In the genomic region with DNA sequence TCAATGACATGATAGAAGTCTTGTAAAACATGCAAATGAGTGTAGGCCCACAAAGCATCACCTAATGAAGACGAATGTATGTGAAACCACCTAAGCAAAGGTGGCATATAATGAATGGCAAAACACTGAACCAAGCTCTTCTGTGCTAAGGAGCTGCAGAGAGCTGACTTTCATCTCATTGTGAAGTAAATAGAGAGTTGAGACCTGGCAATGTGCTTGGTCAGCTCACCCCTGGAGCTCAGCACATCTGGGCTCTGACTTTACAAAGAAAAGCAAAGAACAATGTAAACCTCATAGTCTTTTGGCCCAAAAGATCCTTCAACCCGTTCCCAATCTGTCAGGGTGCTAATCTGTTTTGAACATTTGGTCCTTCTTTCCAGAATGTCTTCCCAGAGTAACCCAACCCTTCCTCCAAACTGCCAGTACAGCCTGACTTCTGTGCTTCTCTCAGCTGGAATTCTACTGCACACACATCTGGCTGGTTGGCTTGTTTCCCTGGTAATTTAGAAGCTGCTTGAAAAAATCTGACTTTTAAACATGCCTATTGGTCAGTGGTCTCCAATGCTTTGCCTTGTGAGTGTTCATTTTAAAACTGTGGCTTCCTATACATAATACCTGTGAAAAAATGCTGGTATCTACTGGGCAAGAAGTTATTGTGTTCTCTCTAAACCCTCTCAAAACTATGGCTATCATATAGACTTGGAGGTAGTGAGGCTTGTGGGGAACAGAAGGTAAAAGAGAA, we compare ENCODE assay signal across 19 cellular contexts.
A peak's percentile ranks its signal among the peaks of the same experiment; 100 is the strongest.
DNase-seq lines count a peak whose midpoint lies in the region; ATAC-seq and TF ChIP-seq lines count a peak whose summit lies in the region.
"Had no signal": no experiment of that assay in that cellular context is flagged by ENCODE, and none has a peak within 500 bp of the region (broad histone marks: within the 10 kb centered on the region; RNA-seq: fewer than 3 reads in every experiment).

No MANE protein-coding gene starts in this region.

- no peak for ATAC-seq in HG02973 (IDR thresholded peaks at IDR 0.05; ENCODE audit: unreplicated experiment)
- ATAC-seq: gastroesophageal sphincter had no signal

- intact Hi-C loops in activated CD4-positive, alpha-beta T cell treated with anti-CD3 and anti-CD28 coated beads, Interleukin-2, amount 10 ng/mL, durations not matched to agents 24 days and 14 days (cut with micrococcal nuclease), result no loop called here

- no peak overlapping the region for H3K27ac Mint-ChIP-seq in activated CD4-positive, alpha-beta T cell treated with anti-CD3 and anti-CD28 coated beads, Interleukin-2, amount 10 ng/mL, durations not matched to agents 24 days and 14 days
- H3K27ac Mint-ChIP-seq: stimulated activated naive CD8-positive, alpha-beta T cell treated with anti-CD3 and anti-CD28 coated beads, Interleukin-15, Interleukin-2, amounts not matched to agents 100 ng/mL and 50 ng/mL, for 24 hours had no signal

- H3K27ac ChIP-seq in osteoblast (ENCODE audit: low read depth, low read length), result no peak overlapping the region
- H3K27ac ChIP-seq: C4-2B, transverse colon had no signal

- no peaks in the 10 kb centered on the region for H3K79me2 ChIP-seq in osteoblast (ENCODE audit: insufficient read depth, low read length)

- H3K4me3 ChIP-seq in osteoblast (ENCODE audit: insufficient read depth, low read length), result no peak overlapping the region
- H3K4me3 ChIP-seq: gastroesophageal sphincter, transverse colon had no signal

- H4K20me1 ChIP-seq in osteoblast (ENCODE audit: insufficient read depth, low read length), result no peaks in the 10 kb centered on the region

- peaks cover 3% of the 10 kb centered on the region for H3K9me3 Mint-ChIP-seq in activated CD4-positive, alpha-beta T cell treated with anti-CD3 and anti-CD28 coated beads, Interleukin-2, amount 10 ng/mL, durations not matched to agents 24 days and 14 days
- H3K9me3 Mint-ChIP-seq: stimulated activated naive CD8-positive, alpha-beta T cell treated with anti-CD3 and anti-CD28 coated beads, Interleukin-15, Interleukin-2, amounts not matched to agents 100 ng/mL and 50 ng/mL, for 24 hours had no signal

- DNase-seq in activated CD4-positive, alpha-beta T cell treated with anti-CD3 and anti-CD28 coated beads, Interleukin-2, amount 10 ng/mL, durations not matched to agents 24 days and 14 days, result peak; percentile 45
- no peak for DNase-seq in activated CD4-positive, alpha-beta T cell treated with anti-CD3 and anti-CD28 coated beads for 4 hours
- DNase-seq in NCI-H69 (lab: John Stamatoyannopoulos, UW) (peak; percentile 4), fibroblast of peridontal ligament (ENCODE audit: extremely low read depth) (peak; percentile 65), osteoblast (ENCODE audit: insufficient read length, low spot score, missing footprints) (no peak), GF-D8 (lab: John Stamatoyannopoulos, UW) (no peak), erythroblast (lab: John Stamatoyannopoulos, UW) (no peak)
- DNase-seq: activated CD4-positive, CD25-positive, alpha-beta regulatory T cell; activated gamma-delta T cell; central memory CD4-positive, alpha-beta T cell; NCI-H1092; NCI-H2081 treated with DMSO at 0.1 percent for 48 hours; SIG-M5; stimulated activated CD4-positive, alpha-beta T cell treated with anti-CD3 and anti-CD28 coated beads, Interleukin-1b, Interleukin-23, amount 100 ng/mL, for 48 hours; transverse colon had no signal

- H3K27me3 Mint-ChIP-seq in activated CD4-positive, alpha-beta T cell treated with anti-CD3 and anti-CD28 coated beads, Interleukin-2, amount 10 ng/mL, durations not matched to agents 24 days and 14 days, result no peaks in the 10 kb centered on the region
- H3K27me3 Mint-ChIP-seq: stimulated activated naive CD8-positive, alpha-beta T cell treated with anti-CD3 and anti-CD28 coated beads, Interleukin-15, Interleukin-2, amounts not matched to agents 100 ng/mL and 50 ng/mL, for 24 hours had no signal

- no peaks in the 10 kb centered on the region for H3K36me3 ChIP-seq in osteoblast (ENCODE audit: insufficient read depth, low read length)
- H3K36me3 ChIP-seq: gastroesophageal sphincter, transverse colon had no signal

- no peak for TF ChIP-seq POLR2A in erythroblast (IDR thresholded peaks at IDR 0.05; ENCODE audit: low read length)

- no peak for TF ChIP-seq CTCF in osteoblast (IDR thresholded peaks at IDR 0.05; ENCODE audit: extremely low read depth, low read depth, low read length)

- peak overlapping the region; percentile 48 for H2AFZ ChIP-seq in osteoblast (ENCODE audit: low read length)

- H3K4me1 Mint-ChIP-seq in activated CD4-positive, alpha-beta T cell treated with anti-CD3 and anti-CD28 coated beads, Interleukin-2, amount 10 ng/mL, durations not matched to agents 24 days and 14 days, result peaks cover 33% of the 10 kb centered on the region

- H3K4me2 ChIP-seq in osteoblast (ENCODE audit: insufficient read depth, low read length), result no peak overlapping the region

- H3K36me3 Mint-ChIP-seq in activated CD4-positive, alpha-beta T cell treated with anti-CD3 and anti-CD28 coated beads, Interleukin-2, amount 10 ng/mL, durations not matched to agents 24 days and 14 days (ENCODE audit: low read depth), result no peaks in the 10 kb centered on the region

- no peak overlapping the region for H3K4me3 Mint-ChIP-seq in activated CD4-positive, alpha-beta T cell treated with anti-CD3 and anti-CD28 coated beads, Interleukin-2, amount 10 ng/mL, durations not matched to agents 24 days and 14 days
- H3K4me3 Mint-ChIP-seq: stimulated activated naive CD8-positive, alpha-beta T cell treated with anti-CD3 and anti-CD28 coated beads, Interleukin-15, Interleukin-2, amounts not matched to agents 100 ng/mL and 50 ng/mL, for 24 hours had no signal

- no peaks in the 10 kb centered on the region for H3K27me3 ChIP-seq in osteoblast (ENCODE audit: insufficient read depth, low read length)
- H3K27me3 ChIP-seq: gastroesophageal sphincter, transverse colon had no signal

- peaks cover 19% of the 10 kb centered on the region for H3K4me1 ChIP-seq in osteoblast (ENCODE audit: insufficient read depth, low read length)
- H3K4me1 ChIP-seq: gastroesophageal sphincter had no signal

- no peaks in the 10 kb centered on the region for H3K9me3 ChIP-seq in osteoblast (ENCODE audit: low read depth, low read length)
- H3K9me3 ChIP-seq: gastroesophageal sphincter, transverse colon had no signal

Comparison
In these comparisons a context has a peak if more than half of its experiments do, and no peak if none do; other contexts are left out.
1. DNase-seq: peak in activated CD4-positive, alpha-beta T cell treated with anti-CD3 and anti-CD28 coated beads, Interleukin-2, amount 10 ng/mL, durations not matched to agents 24 days and 14 days (single experiment), NCI-H69 (single experiment) and fibroblast of peridontal ligament (single experiment); none in activated CD4-positive, alpha-beta T cell treated with anti-CD3 and anti-CD28 coated beads for 4 hours (0 of 2), osteoblast (single experiment), GF-D8 (single experiment) and erythroblast (0 of 2).